Comparison of ENCODE assay signal across 14 cellular contexts in the genomic region with DNA sequence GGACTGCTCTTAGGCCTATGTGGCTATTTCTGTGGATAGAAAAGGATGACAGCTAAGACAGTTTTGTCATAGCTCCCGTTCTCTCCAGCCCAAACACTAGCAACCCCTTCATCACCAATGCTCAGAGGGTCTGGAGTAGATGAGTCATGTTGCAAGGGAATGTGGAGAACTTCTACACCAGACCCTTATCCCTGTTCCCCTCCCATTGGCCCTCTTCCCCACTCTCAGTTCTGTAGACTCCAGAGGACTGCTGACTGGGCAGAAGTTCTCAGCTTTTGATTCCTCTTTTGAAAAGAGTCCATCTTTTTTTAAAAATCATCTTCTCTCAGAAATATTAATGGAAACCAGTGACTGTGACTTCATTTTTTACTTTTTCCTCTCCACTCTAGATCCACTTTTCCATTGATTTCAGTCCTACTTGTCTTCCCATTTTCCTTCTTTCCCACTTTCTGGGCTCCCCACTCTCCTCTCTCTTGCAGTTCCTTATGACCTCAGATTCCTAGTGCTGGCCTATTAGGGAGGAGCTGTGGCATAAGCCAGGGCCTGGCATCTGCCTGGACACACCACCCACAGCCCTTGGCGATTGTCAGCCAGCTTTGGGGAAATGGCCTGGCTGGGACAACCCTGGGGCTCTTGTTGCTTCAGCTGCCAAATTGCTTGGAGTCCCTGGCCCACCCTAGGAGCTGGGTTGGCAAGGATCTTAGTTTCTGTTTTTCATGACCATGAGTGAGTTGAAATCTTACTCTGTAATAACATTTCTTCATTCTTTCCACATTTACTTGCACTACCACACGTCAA. TPM values are rescaled to one million over a fixed set of nuclear protein-coding genes. Genes with fewer than 3 reads are reported as not detected.
A peak's percentile ranks its signal among the peaks of the same experiment; 100 is the strongest.
DNase-seq lines count a peak whose midpoint lies in the region; ATAC-seq and TF ChIP-seq lines count a peak whose summit lies in the region.
"Had no signal": no experiment of that assay in that cellular context is flagged by ENCODE, and none has a peak within 500 bp of the region (broad histone marks: within the 10 kb centered on the region; RNA-seq: fewer than 3 reads in every experiment).

No MANE protein-coding gene starts in this region.

- DNase-seq in NCI-H446 treated with DMSO at 0.1 percent for 48 hours (lab: John Stamatoyannopoulos, UW) (peak; percentile 23), mammary epithelial cell (no peak), medulla oblongata (ENCODE audit: extremely low spot score) (peak; percentile 49), testis (no peak), posterior vena cava (ENCODE audit: low spot score) (no peak)
- no peak for DNase-seq in activated CD4-positive, alpha-beta memory T cell treated with anti-CD3 and anti-CD28 coated beads for 36 hours
- DNase-seq: activated T-cell treated with anti-CD3 and anti-CD28 coated beads, Interleukin-2, amount 50 U/mL, for 24 hours; mucosa of descending colon; NCI-H2029; NCI-H510A; ovary; stimulated activated CD4-positive, alpha-beta T cell treated with anti-CD3 and anti-CD28 coated beads, Interleukin-15, amount 100 ng/mL, for 24 hours had no signal

- ATAC-seq in GM19467 (IDR thresholded peaks at IDR 0.05; ENCODE audit: unreplicated experiment), result no peak
- ATAC-seq: mucosa of descending colon had no signal

- no peak overlapping the region for H3K4me2 ChIP-seq in mammary epithelial cell (ENCODE audit: insufficient read depth, low read depth, low read length)

- H3K27me3 ChIP-seq in mammary epithelial cell (ENCODE audit: insufficient read depth, low read length) (no peaks in the 10 kb centered on the region), testis (no peaks in the 10 kb centered on the region)
- H3K27me3 ChIP-seq: ovary had no signal

- POLR2A ChIA-PET in activated CD4-positive, alpha-beta memory T cell treated with anti-CD3 and anti-CD28 coated beads for 36 hours (lab: Charles Lee), result interaction anchor here (1.5 kb wide), 1 partner anchor 118 kb away, joined by 3 read pairs; no protein-coding TSS in a partner anchor

- no peaks in the 10 kb centered on the region for H3K79me2 ChIP-seq in mammary epithelial cell (ENCODE audit: insufficient read depth, low read length)

- H3K36me3 ChIP-seq in mammary epithelial cell (ENCODE audit: insufficient read depth, low read length) (no peaks in the 10 kb centered on the region), testis (ENCODE audit: low read depth, missing control alignments) (no peaks in the 10 kb centered on the region)
- H3K36me3 ChIP-seq: ovary had no signal

- H3K4me1 ChIP-seq in mammary epithelial cell (ENCODE audit: insufficient read depth, low read length), result peaks cover 8% of the 10 kb centered on the region
- peaks cover 6% of the 10 kb centered on the region for H3K4me1 ChIP-seq in testis

- TF ChIP-seq POLR2A in testis (IDR thresholded peaks at IDR 0.05), result no peak

- intact Hi-C loops in mammary epithelial cell (cut with micrococcal nuclease) (no loop called here), testis (cut with DNase I; ENCODE audit: low total_unique reads) (no loop called here), posterior vena cava (cut with DNase I) (no loop called here)
- intact Hi-C loops in activated CD4-positive, alpha-beta memory T cell treated with anti-CD3 and anti-CD28 coated beads for 36 hours (cut with micrococcal nuclease), result loop anchor here (10.0 kb wide), 1 partner anchor 1345 kb away; a partner anchor contains a TSS

- dilution Hi-C loops in mammary epithelial cell (cut with HindIII; ENCODE audit: low sequenced_read_pairs), result no loop called here

- H2AFZ ChIP-seq in mammary epithelial cell (ENCODE audit: low read depth, low read length), result peak overlapping the region; percentile 18

- no peak overlapping the region for H3K27ac Mint-ChIP-seq in activated CD4-positive, alpha-beta memory T cell treated with anti-CD3 and anti-CD28 coated beads for 36 hours
- H3K27ac Mint-ChIP-seq: activated T-cell treated with anti-CD3 and anti-CD28 coated beads, Interleukin-2, amount 50 U/mL, for 24 hours had no signal

- H3K4me3 Mint-ChIP-seq in activated CD4-positive, alpha-beta memory T cell treated with anti-CD3 and anti-CD28 coated beads for 36 hours, result no peak overlapping the region
- H3K4me3 Mint-ChIP-seq: activated T-cell treated with anti-CD3 and anti-CD28 coated beads, Interleukin-2, amount 50 U/mL, for 24 hours had no signal

- BruUV-seq in mammary epithelial cell (replicated peaks; lab: Mats Ljungman, UMichigan), result no TSS peak

- peaks cover 31% of the 10 kb centered on the region for H3K4me1 Mint-ChIP-seq in activated CD4-positive, alpha-beta memory T cell treated with anti-CD3 and anti-CD28 coated beads for 36 hours (ENCODE audit: low read depth)

- H3K27me3 Mint-ChIP-seq in activated CD4-positive, alpha-beta memory T cell treated with anti-CD3 and anti-CD28 coated beads for 36 hours, result peaks cover 22% of the 10 kb centered on the region

- in situ Hi-C loops in mammary epithelial cell (cut with MboI; ENCODE audit: low sequenced_read_pairs in 2 of 2), result no loop called here

- H3K9me3 ChIP-seq in mammary epithelial cell (replicated peaks; ENCODE audit: insufficient read depth, low read length) (no peaks in the 10 kb centered on the region), testis (no peaks in the 10 kb centered on the region)
- H3K9me3 ChIP-seq: mucosa of descending colon, ovary had no signal

- no peak overlapping the region for H3K4me3 ChIP-seq in mammary epithelial cell (replicated peaks in 1 of 3; ENCODE audit: insufficient read depth in 1 of 3, low read depth in 2 of 3, low read length in 3 of 3)
- no peak overlapping the region for H3K4me3 ChIP-seq in testis
- H3K4me3 ChIP-seq: mucosa of descending colon, ovary had no signal

- CTCF ChIA-PET in mammary epithelial cell (lab: Charles Lee; ENCODE audit: low non-redundant PET), result no interaction called here
- CTCF ChIA-PET in activated CD4-positive, alpha-beta memory T cell treated with anti-CD3 and anti-CD28 coated beads for 36 hours (lab: Charles Lee), result interaction anchor here (0.7 to 2.0 kb wide), 2 partner anchors 28 to 47 kb away, joined by 3 to 6 read pairs; no protein-coding TSS in a partner anchor

- H4K20me1 ChIP-seq in mammary epithelial cell (ENCODE audit: insufficient read depth, low read length), result no peaks in the 10 kb centered on the region

- H3K36me3 Mint-ChIP-seq in activated CD4-positive, alpha-beta memory T cell treated with anti-CD3 and anti-CD28 coated beads for 36 hours, result no peaks in the 10 kb centered on the region

- 72% methylated on average over 2 of the region's 3 CpGs for whole genome bisulfite sequencing in mammary epithelial cell (ENCODE audit: low coverage, missing lambda C conversion rate)
- 65 to 73% methylated on average over 3 of the region's 3 CpGs for WGBS in testis, 2 donors

- H3K9ac ChIP-seq in mammary epithelial cell (ENCODE audit: insufficient read depth, low read length), result no peak overlapping the region

- TF ChIP-seq CTCF in mammary epithelial cell (conservative IDR thresholded peaks at IDR 0.05 in 1 of 2, IDR thresholded peaks at IDR 0.05 in 1 of 2; ENCODE audit: extremely low read depth in 1 of 2, insufficient read depth in 1 of 2, low read depth in 1 of 2, low read length in 2 of 2) (no peak), testis (IDR thresholded peaks at IDR 0.05) (no peak)

- no peaks in the 10 kb centered on the region for H3K9me3 Mint-ChIP-seq in activated CD4-positive, alpha-beta memory T cell treated with anti-CD3 and anti-CD28 coated beads for 36 hours
- H3K9me3 Mint-ChIP-seq: activated T-cell treated with anti-CD3 and anti-CD28 coated beads, Interleukin-2, amount 50 U/mL, for 24 hours had no signal

- no peak overlapping the region for H3K27ac ChIP-seq in mammary epithelial cell (ENCODE audit: insufficient read depth, low read depth, low read length)
- H3K27ac ChIP-seq in testis, result peak overlapping the region; percentile 6 to 13
- H3K27ac ChIP-seq: C4-2B, ovary had no signal

RNA-seq across cellular contexts. Expression of a gene that starts 2.2 kb away (rescaled TPM):
- total RNA-seq in mammary epithelial cell (1 to 10 TPM; 1.0 to 4.8 TPM), testis (1 to 10 TPM; 3.3 to 6.8 TPM), posterior vena cava (1 to 10 TPM; 6.2 to 8.4 TPM)
- polyA plus RNA-seq in mammary epithelial cell (1.0 TPM), testis (ENCODE audit: insufficient read depth, low read depth, low replicate concordance) (5.6 TPM)
- not detected for polyA minus RNA-seq in mammary epithelial cell
- under 1 TPM; 0.55 to 0.63 TPM for total RNA-seq in activated CD4-positive, alpha-beta memory T cell treated with anti-CD3 and anti-CD28 coated beads for 36 hours

Comparison
In these comparisons a context has a peak if more than half of its experiments do, and no peak if none do; other contexts are left out.
1. DNase-seq: peak in NCI-H446 treated with DMSO at 0.1 percent for 48 hours (single experiment) and medulla oblongata (single experiment); none in mammary epithelial cell (single experiment), testis (single experiment), activated CD4-positive, alpha-beta memory T cell treated with anti-CD3 and anti-CD28 coated beads for 36 hours (single experiment) and posterior vena cava (single experiment).